In the genomic region with DNA sequence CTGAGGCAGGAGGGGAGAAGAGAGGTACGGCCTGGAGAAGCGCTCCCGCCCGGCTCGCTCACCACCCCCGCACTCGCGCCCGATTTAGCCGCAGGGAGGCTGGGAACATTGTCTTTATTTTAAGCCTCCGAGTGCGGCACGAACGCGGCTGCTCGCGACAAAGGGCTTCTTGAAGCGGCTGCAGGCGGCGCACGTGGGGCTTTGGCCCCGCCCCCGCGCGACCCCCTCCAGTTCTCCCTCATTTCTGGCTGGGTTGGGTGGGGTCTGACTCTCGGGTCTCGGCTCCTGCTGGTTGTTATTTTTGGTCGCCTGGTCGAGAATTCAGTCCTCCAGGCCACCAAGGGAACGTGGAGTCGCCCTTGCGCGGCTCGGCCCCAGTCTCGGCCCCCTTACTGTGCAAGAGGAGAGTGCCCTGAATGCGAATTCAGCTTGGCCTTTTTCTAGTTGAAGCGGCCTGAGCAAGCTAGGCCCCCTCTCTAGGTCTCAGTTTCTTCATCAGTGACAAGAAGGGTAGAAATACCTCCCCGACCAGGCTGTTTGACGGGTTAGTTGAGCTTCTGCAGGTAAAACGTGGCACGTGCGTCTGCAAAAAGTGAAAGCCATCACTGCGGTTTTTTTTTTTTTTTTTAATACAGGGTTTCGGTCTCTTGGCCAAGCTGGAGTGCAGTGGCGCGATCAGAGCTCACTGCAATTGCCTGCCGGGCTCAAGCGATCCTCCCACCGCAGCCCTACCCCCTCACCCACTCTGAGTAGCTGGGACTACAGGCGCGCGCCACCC, we compare ENCODE assay signal across 10 cellular contexts. TPM values are rescaled to one million over a fixed set of nuclear protein-coding genes. Genes with fewer than 3 reads are reported as not detected.
DNase-seq lines count a peak whose midpoint lies in the region; ATAC-seq, FAIRE-seq and TF ChIP-seq lines count a peak whose summit lies in the region.
"Had no signal": no experiment of that assay in that cellular context is flagged by ENCODE, and none has a peak within 500 bp of the region (broad histone marks: within the 10 kb centered on the region; RNA-seq: fewer than 3 reads in every experiment).

No MANE protein-coding gene starts in this region.

- H3K27me3 Mint-ChIP-seq in glutamatergic neuron (ENCODE audit: unreplicated experiment): peaks cover 28% of the 10 kb centered on the region

- peak overlapping the region; percentile 79 for H3K4me3 Mint-ChIP-seq in glutamatergic neuron (ENCODE audit: unreplicated experiment)

- no peaks in the 10 kb centered on the region for H3K9me3 Mint-ChIP-seq in glutamatergic neuron (ENCODE audit: unreplicated experiment)

- H3K27me3 ChIP-seq in small intestine (ENCODE audit: control insufficient read depth in 2 of 2, insufficient read depth in 2 of 2, low read length in 2 of 2): peaks cover 7 to 37% of the 10 kb centered on the region in 2 donors
- H3K27me3 ChIP-seq: BE2C had no signal

- H3K4me1 ChIP-seq in small intestine (ENCODE audit: control insufficient read depth in 2 of 2, insufficient read depth in 1 of 2, low read depth in 1 of 2, low read length in 1 of 2): peaks cover 0 to 6% of the 10 kb centered on the region in 2 donors

- no peak overlapping the region for H3K27ac Mint-ChIP-seq in glutamatergic neuron (ENCODE audit: unreplicated experiment)

- DNase-seq in NCI-H2029 (lab: John Stamatoyannopoulos, UW) (peak; percentile 33), NCI-H2029 treated with DMSO at 0.1 percent for 48 hours (lab: John Stamatoyannopoulos, UW) (no peak), glutamatergic neuron (peak; percentile 47), small intestine (peak; percentile 15), T-helper 1 cell (no peak)
- DNase-seq: BE2C had no signal

- H3K36me3 ChIP-seq in small intestine (ENCODE audit: control insufficient read depth in 2 of 2, insufficient read depth in 2 of 2, low read length in 2 of 2): no peaks in the 10 kb centered on the region
- H3K36me3 ChIP-seq: BE2C had no signal

- no peak overlapping the region for H3K27ac ChIP-seq in small intestine (ENCODE audit: low read depth in 1 of 2, low read length in 1 of 2)

- H3K4me3 ChIP-seq in WI38 (ENCODE audit: low read depth, low read length): peak overlapping the region; percentile 10
- peak overlapping the region in 1 of 2 donors; percentile 1 for H3K4me3 ChIP-seq in small intestine (ENCODE audit: low read depth in 1 of 2, low read length in 2 of 2)
- H3K4me3 ChIP-seq: lung had no signal

- TF ChIP-seq CTCF in WI38 (IDR thresholded peaks at IDR 0.05; ENCODE audit: low read depth, low read length): no peak
- no peak for TF ChIP-seq CTCF in glutamatergic neuron (IDR thresholded peaks at IDR 0.05; ENCODE audit: partially characterized antibody, unreplicated experiment)

- H3K36me3 Mint-ChIP-seq in glutamatergic neuron (ENCODE audit: unreplicated experiment): no peaks in the 10 kb centered on the region

- ATAC-seq in HG03135 (IDR thresholded peaks at IDR 0.05; ENCODE audit: unreplicated experiment): no peak
- ATAC-seq in HG03108 (IDR thresholded peaks at IDR 0.05; ENCODE audit: unreplicated experiment): no peak

- WGBS in small intestine, 3 donors: 2 to 4% (median 4%) methylated on average over 47 to 52 of the region's 52 CpGs

- no peaks in the 10 kb centered on the region for H3K9me3 ChIP-seq in small intestine (ENCODE audit: control insufficient read depth, low read depth)
- H3K9me3 ChIP-seq: BE2C had no signal

- FAIRE-seq in small intestine (lab: Jason Lieb, UNC): no peak

- peaks cover 2% of the 10 kb centered on the region for H3K4me1 Mint-ChIP-seq in glutamatergic neuron (ENCODE audit: low read depth, unreplicated experiment)

RNA-seq across cellular contexts. Expression of a gene that starts 2.7 kb away (rescaled TPM):
- not detected for total RNA-seq in glutamatergic neuron (ENCODE audit: unreplicated experiment)
- polyA plus RNA-seq in small intestine: 1 to 10 TPM in 1 of 3 donors, not detected in 2; 1.1 TPM

RNA-seq across cellular contexts. Expression of a gene that starts 43.1 kb away (rescaled TPM):
- 221 TPM for total RNA-seq in glutamatergic neuron (ENCODE audit: unreplicated experiment)
- polyA plus RNA-seq in small intestine: 100 to 1,000 TPM; 124 to 200 (median 176) TPM

Comparison
In these comparisons a context has a peak if more than half of its experiments do, and no peak if none do; other contexts are left out.
1. DNase-seq: peak in NCI-H2029 (single experiment), glutamatergic neuron (single experiment) and small intestine (single experiment); none in NCI-H2029 treated with DMSO at 0.1 percent for 48 hours (single experiment) and T-helper 1 cell (0 of 5).